In genomic region chr11:9613830-9614762, GRCh38 we compare ENCODE assay signal across 8 cellular contexts. TPM values are rescaled to one million over a fixed set of nuclear protein-coding genes. Genes with fewer than 3 reads are reported as not detected.
DNase-seq lines count a peak whose midpoint lies in the region; ATAC-seq and TF ChIP-seq lines count a peak whose summit lies in the region.

No MANE protein-coding gene starts in this region.

- peaks cover 0 to 5% (median 2%) of the 10 kb centered on the region in 4 donors for H3K4me1 ChIP-seq in right lobe of liver

- DNase-seq in AML-193 (lab: John Stamatoyannopoulos, UW) (peak; percentile 75 to 76), NCI-H524 treated with DMSO at 0.1 percent for 48 hours (lab: John Stamatoyannopoulos, UW) (peak; percentile 20), dermis microvascular lymphatic vessel endothelial cell (ENCODE audit: low read depth in 2 of 2) (peak; percentile 55 to 85), right lobe of liver (peak; percentile 92 to 93 (median 93))
- DNase-seq in activated CD4-positive, alpha-beta T cell treated with anti-CD3 and anti-CD28 coated beads, Interleukin-2, amount 50 U/mL, for 48 hours: peak; percentile 94 to 95
- peak; percentile 91 to 93 for DNase-seq in stimulated activated CD4-positive, alpha-beta T cell treated with anti-CD3 and anti-CD28 coated beads, Interleukin-4, amount 100 ng/mL, for 4 hours

- peak; percentile 76 for TF ChIP-seq POLR2A in right lobe of liver (IDR thresholded peaks at IDR 0.05)

- ATAC-seq in GM18907 (IDR thresholded peaks at IDR 0.05; ENCODE audit: unreplicated experiment): peak; percentile 76
- ATAC-seq in HG03108 (IDR thresholded peaks at IDR 0.05; ENCODE audit: unreplicated experiment): peak; percentile 55
- ATAC-seq in right lobe of liver: peak; percentile 88 to 94 (median 90)

- H3K27ac ChIP-seq in right lobe of liver: peak overlapping the region; percentile 94 to 100 (median 94)

- peak overlapping the region; percentile 43 to 60 (median 52) for H3K4me3 ChIP-seq in right lobe of liver

- WGBS in right lobe of liver (ENCODE audit: insufficient coverage, low coverage, low lambda C conversion rate, missing lambda C conversion rate): 0% methylated on average over 23 of the region's 54 CpGs

- no peaks in the 10 kb centered on the region for H3K9me3 ChIP-seq in right lobe of liver

- no peaks in the 10 kb centered on the region for H3K27me3 ChIP-seq in right lobe of liver

- H3K36me3 ChIP-seq in right lobe of liver: no peaks in the 10 kb centered on the region

- intact Hi-C loops in right lobe of liver (cut with DNase I): no loop called here

- TF ChIP-seq CTCF in right lobe of liver (IDR thresholded peaks at IDR 0.05): peak; percentile 79 to 83 (median 82)

RNA-seq across cellular contexts. Expression of gene WEE1, which starts 40.6 kb away (rescaled TPM):
- total RNA-seq in dermis microvascular lymphatic vessel endothelial cell: 14.0 and 19.9 TPM in 2 replicates
- 10 to 100 TPM; 11.1 to 34.0 (median 19.5) TPM for total RNA-seq in right lobe of liver

RNA-seq across cellular contexts. Expression of gene SWAP70, which starts 49.8 kb away (rescaled TPM):
- total RNA-seq in dermis microvascular lymphatic vessel endothelial cell (55.8 and 57.1 TPM in 2 replicates), right lobe of liver (10 to 100 TPM in 2 of 6 experiments, 1 to 10 TPM in 4; 3.2 to 13.5 (median 7.4) TPM)

Comparison
In these comparisons a context has a peak if more than half of its experiments do, and no peak if none do; other contexts are left out.
1. Peak in every context shown above with its lines: DNase-seq, ATAC-seq, H3K4me3 ChIP-seq and H3K27ac ChIP-seq.
2. DNase-seq: peak in every context shown above with its lines; median percentile 94 in activated CD4-positive, alpha-beta T cell treated with anti-CD3 and anti-CD28 coated beads, Interleukin-2, amount 50 U/mL, for 48 hours; 93 in right lobe of liver; 92 in stimulated activated CD4-positive, alpha-beta T cell treated with anti-CD3 and anti-CD28 coated beads, Interleukin-4, amount 100 ng/mL, for 4 hours; 76 in AML-193; 70 in dermis microvascular lymphatic vessel endothelial cell; 20 in NCI-H524 treated with DMSO at 0.1 percent for 48 hours.